Comparison of ENCODE assay signal across 25 cellular contexts in the genomic region with DNA sequence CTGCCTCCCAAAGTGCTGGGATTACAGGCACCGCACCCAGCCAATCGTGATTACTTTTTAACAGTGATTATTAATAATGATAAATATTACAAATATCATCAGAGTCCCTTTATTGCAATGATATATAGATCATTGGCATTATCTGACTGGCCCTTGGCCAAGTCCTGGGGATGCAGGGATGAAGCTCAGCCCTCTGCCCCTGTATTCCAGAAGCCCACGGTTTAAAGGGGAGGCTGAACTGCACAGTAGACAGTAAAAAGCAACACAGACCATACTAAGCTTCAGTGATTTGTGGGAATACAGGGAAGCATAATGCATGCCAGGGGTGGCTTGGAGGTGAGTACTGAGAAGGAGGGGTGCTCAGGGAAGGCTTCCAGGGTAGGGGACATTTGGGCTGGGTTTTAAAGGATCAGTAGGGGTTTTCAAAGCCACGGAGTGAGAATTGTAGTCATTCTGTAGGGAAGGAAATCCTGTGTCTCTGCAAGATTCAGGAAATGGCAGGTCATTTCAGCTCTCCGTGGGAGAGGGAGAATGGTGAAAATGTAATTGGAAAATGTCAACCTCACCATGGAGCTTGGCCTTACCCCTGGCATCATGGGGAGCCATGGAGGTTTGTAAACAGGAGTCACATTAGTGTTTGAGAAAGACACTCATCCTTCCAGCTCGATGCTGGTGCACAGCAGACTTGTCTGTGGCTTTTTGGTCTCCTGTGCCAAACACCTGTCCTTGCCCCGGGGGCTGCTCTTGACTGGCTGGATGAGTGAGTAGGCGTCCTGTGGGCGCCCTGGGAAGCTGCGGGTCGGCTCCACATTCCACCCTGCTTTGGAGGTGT. TPM values are rescaled to one million over a fixed set of nuclear protein-coding genes. Genes with fewer than 3 reads are reported as not detected.
A peak's percentile ranks its signal among the peaks of the same experiment; 100 is the strongest.
DNase-seq lines count a peak whose midpoint lies in the region; ATAC-seq and TF ChIP-seq lines count a peak whose summit lies in the region.
"Had no signal": no experiment of that assay in that cellular context is flagged by ENCODE, and none has a peak within 500 bp of the region (broad histone marks: within the 10 kb centered on the region; RNA-seq: fewer than 3 reads in every experiment).

No MANE protein-coding gene starts in this region.

- H3K27ac Mint-ChIP-seq in mesothelial cell of epicardium = peak overlapping the region; percentile 73
- H3K27ac Mint-ChIP-seq in type B pancreatic cell = peak overlapping the region; percentile 64
- no peak overlapping the region for H3K27ac Mint-ChIP-seq in activated naive CD8-positive, alpha-beta T cell treated with anti-CD3 and anti-CD28 coated beads for 36 hours
- H3K27ac Mint-ChIP-seq: activated CD4-positive, alpha-beta memory T cell treated with anti-CD3 and anti-CD28 coated beads, Interleukin-2, amount 10 ng/mL, durations not matched to agents 7 days and 5 days; activated naive CD4-positive, alpha-beta T cell treated with anti-CD3 and anti-CD28 coated beads, Interleukin-2, amount 10 ng/mL, durations not matched to agents 7 days and 5 days; CD4-positive, CD25-positive, alpha-beta regulatory T cell had no signal

- ATAC-seq in GM18909 (IDR thresholded peaks at IDR 0.05; ENCODE audit: poor library complexity, unreplicated experiment) (no peak), GM19324 (IDR thresholded peaks at IDR 0.05; ENCODE audit: low FRiP score, unreplicated experiment) (no peak)
- ATAC-seq: activated CD4-positive, CD25-positive, alpha-beta regulatory T cell treated with anti-CD3 and anti-CD28 coated beads, Interleukin-2, amount 50 U/mL, for 24 hours; heart left ventricle; mucosa of descending colon; sciatic nerve had no signal

- H3K9me3 Mint-ChIP-seq in mesothelial cell of epicardium (no peaks in the 10 kb centered on the region), type B pancreatic cell (no peaks in the 10 kb centered on the region)
- no peaks in the 10 kb centered on the region for H3K9me3 Mint-ChIP-seq in activated naive CD8-positive, alpha-beta T cell treated with anti-CD3 and anti-CD28 coated beads for 36 hours
- H3K9me3 Mint-ChIP-seq: activated CD4-positive, alpha-beta memory T cell treated with anti-CD3 and anti-CD28 coated beads, Interleukin-2, amount 10 ng/mL, durations not matched to agents 7 days and 5 days; activated naive CD4-positive, alpha-beta T cell treated with anti-CD3 and anti-CD28 coated beads, Interleukin-2, amount 10 ng/mL, durations not matched to agents 7 days and 5 days; CD4-positive, CD25-positive, alpha-beta regulatory T cell; neural crest cell had no signal

- H3K4me3 Mint-ChIP-seq in mesothelial cell of epicardium (no peak overlapping the region), type B pancreatic cell (no peak overlapping the region)
- H3K4me3 Mint-ChIP-seq in activated naive CD8-positive, alpha-beta T cell treated with anti-CD3 and anti-CD28 coated beads for 36 hours = no peak overlapping the region
- H3K4me3 Mint-ChIP-seq: activated CD4-positive, alpha-beta memory T cell treated with anti-CD3 and anti-CD28 coated beads, Interleukin-2, amount 10 ng/mL, durations not matched to agents 7 days and 5 days; activated naive CD4-positive, alpha-beta T cell treated with anti-CD3 and anti-CD28 coated beads, Interleukin-2, amount 10 ng/mL, durations not matched to agents 7 days and 5 days; CD4-positive, CD25-positive, alpha-beta regulatory T cell; neural crest cell had no signal

- TF ChIP-seq CTCF in mesothelial cell of epicardium (IDR thresholded peaks at IDR 0.05; ENCODE audit: unreplicated experiment) (no peak), type B pancreatic cell (conservative IDR thresholded peaks at IDR 0.05) (no peak)

- H3K27me3 Mint-ChIP-seq in mesothelial cell of epicardium (ENCODE audit: low read depth) = peaks cover 3% of the 10 kb centered on the region
- peaks cover 9% of the 10 kb centered on the region for H3K27me3 Mint-ChIP-seq in type B pancreatic cell
- H3K27me3 Mint-ChIP-seq in activated naive CD8-positive, alpha-beta T cell treated with anti-CD3 and anti-CD28 coated beads for 36 hours = peaks cover 2% of the 10 kb centered on the region
- H3K27me3 Mint-ChIP-seq: activated naive CD4-positive, alpha-beta T cell treated with anti-CD3 and anti-CD28 coated beads, Interleukin-2, amount 10 ng/mL, durations not matched to agents 7 days and 5 days had no signal

- peaks cover 39% of the 10 kb centered on the region for H3K4me1 Mint-ChIP-seq in mesothelial cell of epicardium
- H3K4me1 Mint-ChIP-seq in type B pancreatic cell (ENCODE audit: unreplicated experiment) = peaks cover 45% of the 10 kb centered on the region
- H3K4me1 Mint-ChIP-seq in activated naive CD8-positive, alpha-beta T cell treated with anti-CD3 and anti-CD28 coated beads for 36 hours = peaks cover 20% of the 10 kb centered on the region
- H3K4me1 Mint-ChIP-seq: activated CD4-positive, alpha-beta memory T cell treated with anti-CD3 and anti-CD28 coated beads, Interleukin-2, amount 10 ng/mL, durations not matched to agents 7 days and 5 days; activated naive CD4-positive, alpha-beta T cell treated with anti-CD3 and anti-CD28 coated beads, Interleukin-2, amount 10 ng/mL, durations not matched to agents 7 days and 5 days had no signal

- H3K36me3 Mint-ChIP-seq in mesothelial cell of epicardium (no peaks in the 10 kb centered on the region), type B pancreatic cell (no peaks in the 10 kb centered on the region)
- no peaks in the 10 kb centered on the region for H3K36me3 Mint-ChIP-seq in activated naive CD8-positive, alpha-beta T cell treated with anti-CD3 and anti-CD28 coated beads for 36 hours
- H3K36me3 Mint-ChIP-seq: activated naive CD4-positive, alpha-beta T cell treated with anti-CD3 and anti-CD28 coated beads, Interleukin-2, amount 10 ng/mL, durations not matched to agents 7 days and 5 days; CD4-positive, CD25-positive, alpha-beta regulatory T cell had no signal

- DNase-seq in NCI-H2081 (lab: John Stamatoyannopoulos, UW) = peak; percentile 45 to 77
- no peak for DNase-seq in NCI-H2081 treated with DMSO at 0.1 percent for 48 hours (lab: John Stamatoyannopoulos, UW)
- DNase-seq in SW480 (ENCODE audit: low spot score) = peak; percentile 28
- DNase-seq in mesothelial cell of epicardium (ENCODE audit: low spot score in 2 of 2, unreplicated experiment in 2 of 2) = no peak
- DNase-seq in type B pancreatic cell (ENCODE audit: extremely low spot score, unreplicated experiment) = no peak
- DNase-seq in activated naive CD8-positive, alpha-beta T cell treated with anti-CD3 and anti-CD28 coated beads for 36 hours = no peak
- DNase-seq: activated CD4-positive, alpha-beta memory T cell treated with anti-CD3 and anti-CD28 coated beads, Interleukin-2, amount 10 ng/mL, durations not matched to agents 7 days and 5 days; activated CD8-positive, alpha-beta memory T cell treated with anti-CD3 and anti-CD28 coated beads, Interleukin-2, amount 50 U/mL, for 48 hours; activated naive CD4-positive, alpha-beta T cell treated with anti-CD3 and anti-CD28 coated beads, Interleukin-2, amount 10 ng/mL, durations not matched to agents 7 days and 5 days; amniotic stem cell; CD4-positive, CD25-positive, alpha-beta regulatory T cell; effector memory CD4-positive, alpha-beta T cell; EL; heart left ventricle; mucosa of descending colon; NCI-H2171 treated with DMSO at 0.1 percent for 48 hours; NCI-H526; stimulated activated CD4-positive, alpha-beta T cell treated with anti-CD3 and anti-CD28 coated beads, Interleukin-4, amount 100 ng/mL, for 4 hours; stimulated activated naive CD4-positive, alpha-beta T cell had no signal

RNA-seq across cellular contexts. Expression of gene ADAMTS14, which starts 8.8 kb away (rescaled TPM):
- total RNA-seq in mesothelial cell of epicardium = 3.2 to 4.1 TPM (median 3.9 TPM) in 3 replicates
- 0.29 and 1.4 TPM in 2 replicates for total RNA-seq in type B pancreatic cell (ENCODE audit: low replicate concordance)
- under 1 TPM; 0.06 to 0.10 TPM for total RNA-seq in activated naive CD8-positive, alpha-beta T cell treated with anti-CD3 and anti-CD28 coated beads for 36 hours
- total RNA-seq: activated CD4-positive, alpha-beta memory T cell treated with anti-CD3 and anti-CD28 coated beads, Interleukin-2, amount 10 ng/mL, durations not matched to agents 7 days and 5 days; CD4-positive, CD25-positive, alpha-beta regulatory T cell; HT1080 had no signal

Comparison
In these comparisons a context has a peak if more than half of its experiments do, and no peak if none do; other contexts are left out.
1. DNase-seq: peak in NCI-H2081 (2 of 2) and SW480 (single experiment); none in NCI-H2081 treated with DMSO at 0.1 percent for 48 hours (single experiment), mesothelial cell of epicardium (0 of 2), type B pancreatic cell (single experiment) and activated naive CD8-positive, alpha-beta T cell treated with anti-CD3 and anti-CD28 coated beads for 36 hours (single experiment).